In genomic region chr10:118045842-118046490, GRCh38 we compare ENCODE assay signal across 8 cellular contexts. TPM values are rescaled to one million over a fixed set of nuclear protein-coding genes. Genes with fewer than 3 reads are reported as not detected.
DNase-seq lines count a peak whose midpoint lies in the region; ATAC-seq, FAIRE-seq and TF ChIP-seq lines count a peak whose summit lies in the region.

No MANE protein-coding gene starts in this region.

- H3K27me3 ChIP-seq in naive thymus-derived CD4-positive, alpha-beta T cell (ENCODE audit: control insufficient read depth in 2 of 2, insufficient read depth in 2 of 2, low read length in 2 of 2), result no peaks in the 10 kb centered on the region
- H3K27me3 ChIP-seq in upper lobe of left lung, result no peaks in the 10 kb centered on the region

- peak overlapping the region; percentile 93 for H3K27ac Mint-ChIP-seq in activated T-cell treated with anti-CD3 and anti-CD28 coated beads, Interleukin-2, amount 50 U/mL, for 72 hours
- peak overlapping the region; percentile 45 to 94 (median 81) for H3K27ac Mint-ChIP-seq in naive thymus-derived CD4-positive, alpha-beta T cell

- no peaks in the 10 kb centered on the region for H3K9me3 ChIP-seq in naive thymus-derived CD4-positive, alpha-beta T cell (ENCODE audit: control insufficient read depth in 2 of 3, low read length in 3 of 3)
- no peaks in the 10 kb centered on the region for H3K9me3 ChIP-seq in upper lobe of left lung

- no peaks in the 10 kb centered on the region for H3K36me3 Mint-ChIP-seq in activated T-cell treated with anti-CD3 and anti-CD28 coated beads, Interleukin-2, amount 50 U/mL, for 72 hours (ENCODE audit: insufficient read depth in 2 of 2)
- peaks cover 0 to 3% (median 0%) of the 10 kb centered on the region in 5 donors for H3K36me3 Mint-ChIP-seq in naive thymus-derived CD4-positive, alpha-beta T cell

- H3K4me3 Mint-ChIP-seq in activated T-cell treated with anti-CD3 and anti-CD28 coated beads, Interleukin-2, amount 50 U/mL, for 72 hours, result peak overlapping the region; percentile 89 to 98
- peak overlapping the region; percentile 84 to 95 (median 88) for H3K4me3 Mint-ChIP-seq in naive thymus-derived CD4-positive, alpha-beta T cell

- TF ChIP-seq CTCF in 22Rv1 (IDR thresholded peaks at IDR 0.05) (no peak), upper lobe of left lung (IDR thresholded peaks at IDR 0.05) (peak in 1 of 6 experiments; percentile 20)

- TF ChIP-seq EP300 in upper lobe of left lung (IDR thresholded peaks at IDR 0.05), result no peak

- no peak for TF ChIP-seq POLR2A in upper lobe of left lung (IDR thresholded peaks at IDR 0.05)

- peaks cover 46% of the 10 kb centered on the region for H3K4me1 Mint-ChIP-seq in activated T-cell treated with anti-CD3 and anti-CD28 coated beads, Interleukin-2, amount 50 U/mL, for 72 hours (ENCODE audit: low read depth)
- peaks cover 17 to 59% (median 50%) of the 10 kb centered on the region in 7 donors for H3K4me1 Mint-ChIP-seq in naive thymus-derived CD4-positive, alpha-beta T cell

- intact Hi-C loops in naive thymus-derived CD4-positive, alpha-beta T cell (cut with micrococcal nuclease), result loop anchor here (1.0 to 2.0 kb wide), 6 partner anchors 11 to 1846 kb away; partner anchors contain the start of genes FAM204A (in 2 of the 2), PDZD8 (in 2 of the 2) and SEC23IP (in 1 of the 2)

- 0% methylated on average over 1 to 20 of the region's 24 CpGs for WGBS in upper lobe of left lung, 2 donors

- CTCF ChIA-PET in naive thymus-derived CD4-positive, alpha-beta T cell (lab: Charles Lee), result no interaction called here

- no peak for DNase-seq in GM18507 (ENCODE audit: extremely low spot score, insufficient read length, low read depth)
- DNase-seq in NCI-H748 (lab: John Stamatoyannopoulos, UW; ENCODE audit: unreplicated experiment), result peak; percentile 61
- DNase-seq in activated T-cell treated with anti-CD3 and anti-CD28 coated beads, Interleukin-2, amount 50 U/mL, for 72 hours, result peak; percentile 15 to 29
- DNase-seq in fibroblast of peridontal ligament (ENCODE audit: extremely low read depth), result peak; percentile 33
- DNase-seq in naive thymus-derived CD4-positive, alpha-beta T cell, result peak in 7 of 9 donors; percentile 1 to 44 (median 14)
- DNase-seq in upper lobe of left lung, result peak in 1 of 2 donors; percentile 59

- POLR2A ChIA-PET in naive thymus-derived CD4-positive, alpha-beta T cell (lab: Charles Lee), result interaction anchor here (1.0 kb wide), 2 partner anchors 215 to 709 kb away, joined by 3 read pairs; partner anchors contain the start of gene CACUL1

- H3K27ac ChIP-seq in 22Rv1 (peak overlapping the region; percentile 88), upper lobe of left lung (peak overlapping the region; percentile 88 to 93 (median 89))
- peak overlapping the region; percentile 83 for H3K27ac ChIP-seq in naive thymus-derived CD4-positive, alpha-beta T cell (ENCODE audit: low read depth, low read length)

- ATAC-seq in HG03039 (IDR thresholded peaks at IDR 0.05; ENCODE audit: unreplicated experiment) (peak; percentile 19), upper lobe of left lung (ENCODE audit: low FRiP score in 2 of 2) (peak; percentile 63 to 68)
- peak; percentile 0 to 17 for ATAC-seq in activated T-cell treated with anti-CD3 and anti-CD28 coated beads, Interleukin-2, amount 50 U/mL, for 72 hours (replicated peaks in 1 of 2)
- ATAC-seq in naive thymus-derived CD4-positive, alpha-beta T cell, result peak; percentile 12

- H3K36me3 ChIP-seq in naive thymus-derived CD4-positive, alpha-beta T cell (ENCODE audit: control insufficient read depth in 2 of 3, insufficient read depth in 3 of 3, low read length in 3 of 3), result peaks cover 0 to 9% (median 0%) of the 10 kb centered on the region in 3 experiments
- no peaks in the 10 kb centered on the region for H3K36me3 ChIP-seq in upper lobe of left lung

- peaks cover 18 to 19% of the 10 kb centered on the region in 2 donors for H3K4me1 ChIP-seq in naive thymus-derived CD4-positive, alpha-beta T cell (ENCODE audit: control insufficient read depth in 2 of 2, insufficient read depth in 2 of 2, low read length in 2 of 2)
- H3K4me1 ChIP-seq in upper lobe of left lung, result peaks cover 29 to 39% (median 34%) of the 10 kb centered on the region in 4 donors

- no peaks in the 10 kb centered on the region for H3K27me3 Mint-ChIP-seq in activated T-cell treated with anti-CD3 and anti-CD28 coated beads, Interleukin-2, amount 50 U/mL, for 72 hours (ENCODE audit: low read depth)
- H3K27me3 Mint-ChIP-seq in naive thymus-derived CD4-positive, alpha-beta T cell, result peaks cover 0 to 14% (median 0%) of the 10 kb centered on the region in 5 donors

- peak; percentile 65 for FAIRE-seq in GM18507 (lab: Jason Lieb, UNC)

- no peaks in the 10 kb centered on the region for H3K9me3 Mint-ChIP-seq in activated T-cell treated with anti-CD3 and anti-CD28 coated beads, Interleukin-2, amount 50 U/mL, for 72 hours
- H3K9me3 Mint-ChIP-seq in naive thymus-derived CD4-positive, alpha-beta T cell, result no peaks in the 10 kb centered on the region

- peak overlapping the region; percentile 81 for H3K4me3 ChIP-seq in naive thymus-derived CD4-positive, alpha-beta T cell (ENCODE audit: low read length)
- H3K4me3 ChIP-seq in upper lobe of left lung, result peak overlapping the region; percentile 63 to 96 (median 89)

RNA-seq across cellular contexts. Expression of gene RAB11FIP2, which starts 0.8 kb away (rescaled TPM):
- total RNA-seq in activated T-cell treated with anti-CD3 and anti-CD28 coated beads, Interleukin-2, amount 50 U/mL, for 72 hours, result 10 to 100 TPM; 19.6 to 22.1 TPM
- 10 to 100 TPM; 17.5 to 32.6 (median 21.6) TPM for total RNA-seq in naive thymus-derived CD4-positive, alpha-beta T cell
- polyA plus RNA-seq in naive thymus-derived CD4-positive, alpha-beta T cell, result 1 to 10 TPM; 5.3 to 7.9 TPM
- total RNA-seq in upper lobe of left lung, result 10 to 100 TPM; 12.9 to 66.4 (median 31.0) TPM

Comparison
In these comparisons a context has a peak if more than half of its experiments do, and no peak if none do; other contexts are left out.
1. ATAC-seq: peak in every context shown above with its lines; median percentile 66 in upper lobe of left lung; 19 in HG03039; 12 in naive thymus-derived CD4-positive, alpha-beta T cell; 8 in activated T-cell treated with anti-CD3 and anti-CD28 coated beads, Interleukin-2, amount 50 U/mL, for 72 hours.